In genomic region chr2:46327627-46328026, GRCh38 we compare ENCODE assay signal across 1 cellular context.
TF ChIP-seq lines count a peak whose summit lies in the region.

No MANE protein-coding gene starts in this region.

TF ChIP-seq in GM23338, 12 proteins besides CTCF, POLR2A, EP300 and RAD21 (continued from another document):
- TF ChIP-seq, protein P1, sequence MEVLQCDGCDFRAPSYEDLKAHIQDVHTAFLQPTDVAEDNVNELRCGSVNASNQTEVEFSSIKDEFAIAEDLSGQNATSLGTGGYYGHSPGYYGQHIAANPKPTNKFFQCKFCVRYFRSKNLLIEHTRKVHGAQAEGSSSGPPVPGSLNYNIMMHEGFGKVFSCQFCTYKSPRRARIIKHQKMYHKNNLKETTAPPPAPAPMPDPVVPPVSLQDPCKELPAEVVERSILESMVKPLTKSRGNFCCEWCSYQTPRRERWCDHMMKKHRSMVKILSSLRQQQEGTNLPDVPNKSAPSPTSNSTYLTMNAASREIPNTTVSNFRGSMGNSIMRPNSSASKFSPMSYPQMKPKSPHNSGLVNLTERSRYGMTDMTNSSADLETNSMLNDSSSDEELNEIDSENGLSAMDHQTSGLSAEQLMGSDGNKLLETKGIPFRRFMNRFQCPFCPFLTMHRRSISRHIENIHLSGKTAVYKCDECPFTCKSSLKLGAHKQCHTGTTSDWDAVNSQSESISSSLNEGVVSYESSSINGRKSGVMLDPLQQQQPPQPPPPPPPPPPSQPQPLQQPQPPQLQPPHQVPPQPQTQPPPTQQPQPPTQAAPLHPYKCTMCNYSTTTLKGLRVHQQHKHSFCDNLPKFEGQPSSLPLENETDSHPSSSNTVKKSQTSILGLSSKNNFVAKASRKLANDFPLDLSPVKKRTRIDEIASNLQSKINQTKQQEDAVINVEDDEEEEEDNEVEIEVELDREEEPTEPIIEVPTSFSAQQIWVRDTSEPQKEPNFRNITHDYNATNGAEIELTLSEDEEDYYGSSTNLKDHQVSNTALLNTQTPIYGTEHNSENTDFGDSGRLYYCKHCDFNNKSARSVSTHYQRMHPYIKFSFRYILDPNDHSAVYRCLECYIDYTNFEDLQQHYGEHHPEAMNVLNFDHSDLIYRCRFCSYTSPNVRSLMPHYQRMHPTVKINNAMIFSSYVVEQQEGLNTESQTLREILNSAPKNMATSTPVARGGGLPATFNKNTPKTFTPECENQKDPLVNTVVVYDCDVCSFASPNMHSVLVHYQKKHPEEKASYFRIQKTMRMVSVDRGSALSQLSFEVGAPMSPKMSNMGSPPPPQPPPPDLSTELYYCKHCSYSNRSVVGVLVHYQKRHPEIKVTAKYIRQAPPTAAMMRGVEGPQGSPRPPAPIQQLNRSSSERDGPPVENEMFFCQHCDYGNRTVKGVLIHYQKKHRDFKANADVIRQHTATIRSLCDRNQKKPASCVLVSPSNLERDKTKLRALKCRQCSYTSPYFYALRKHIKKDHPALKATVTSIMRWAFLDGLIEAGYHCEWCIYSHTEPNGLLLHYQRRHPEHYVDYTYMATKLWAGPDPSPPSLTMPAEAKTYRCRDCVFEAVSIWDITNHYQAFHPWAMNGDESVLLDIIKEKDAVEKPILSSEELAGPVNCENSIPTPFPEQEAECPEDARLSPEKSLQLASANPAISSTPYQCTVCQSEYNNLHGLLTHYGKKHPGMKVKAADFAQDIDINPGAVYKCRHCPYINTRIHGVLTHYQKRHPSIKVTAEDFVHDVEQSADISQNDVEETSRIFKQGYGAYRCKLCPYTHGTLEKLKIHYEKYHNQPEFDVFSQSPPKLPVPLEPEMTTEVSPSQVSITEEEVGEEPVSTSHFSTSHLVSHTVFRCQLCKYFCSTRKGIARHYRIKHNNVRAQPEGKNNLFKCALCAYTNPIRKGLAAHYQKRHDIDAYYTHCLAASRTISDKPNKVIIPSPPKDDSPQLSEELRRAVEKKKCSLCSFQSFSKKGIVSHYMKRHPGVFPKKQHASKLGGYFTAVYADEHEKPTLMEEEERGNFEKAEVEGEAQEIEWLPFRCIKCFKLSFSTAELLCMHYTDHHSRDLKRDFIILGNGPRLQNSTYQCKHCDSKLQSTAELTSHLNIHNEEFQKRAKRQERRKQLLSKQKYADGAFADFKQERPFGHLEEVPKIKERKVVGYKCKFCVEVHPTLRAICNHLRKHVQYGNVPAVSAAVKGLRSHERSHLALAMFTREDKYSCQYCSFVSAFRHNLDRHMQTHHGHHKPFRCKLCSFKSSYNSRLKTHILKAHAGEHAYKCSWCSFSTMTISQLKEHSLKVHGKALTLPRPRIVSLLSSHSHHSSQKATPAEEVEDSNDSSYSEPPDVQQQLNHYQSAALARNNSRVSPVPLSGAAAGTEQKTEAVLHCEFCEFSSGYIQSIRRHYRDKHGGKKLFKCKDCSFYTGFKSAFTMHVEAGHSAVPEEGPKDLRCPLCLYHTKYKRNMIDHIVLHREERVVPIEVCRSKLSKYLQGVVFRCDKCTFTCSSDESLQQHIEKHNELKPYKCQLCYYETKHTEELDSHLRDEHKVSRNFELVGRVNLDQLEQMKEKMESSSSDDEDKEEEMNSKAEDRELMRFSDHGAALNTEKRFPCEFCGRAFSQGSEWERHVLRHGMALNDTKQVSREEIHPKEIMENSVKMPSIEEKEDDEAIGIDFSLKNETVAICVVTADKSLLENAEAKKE (CRISPR knock-in tag; IDR thresholded peaks at IDR 0.05): no peak
